18 cellular contexts compared by ENCODE assay signal in genomic region chr10:3128379-3129130, GRCh38.
"Had no signal": no experiment of that assay in that cellular context is flagged by ENCODE, and none has a peak within 500 bp of the region (broad histone marks: within the 10 kb centered on the region; RNA-seq: fewer than 3 reads in every experiment).

No MANE protein-coding gene starts in this region.

- H3K27ac ChIP-seq: esophagus muscularis mucosa, gastroesophageal sphincter, neural progenitor cell, ovary, stomach, vagina had no signal

- H3K27me3 Mint-ChIP-seq: activated CD4-positive, alpha-beta T cell treated with anti-CD3 and anti-CD28 coated beads, Interleukin-2, amount 10 ng/mL, durations not matched to agents 24 days and 14 days; dendritic cell treated with granulocyte-macrophage colony-stimulating factor and Interleukin-4, amounts not matched to agents 40 ng/mL and 50 ng/mL, for 4 days; naive B cell; T-cell had no signal

- H3K4me1 Mint-ChIP-seq: naive B cell, T-cell had no signal

- H3K27me3 ChIP-seq: esophagus muscularis mucosa, gastroesophageal sphincter, heart right ventricle, neural progenitor cell, ovary, stomach, vagina had no signal

- H3K4me2 ChIP-seq: neural progenitor cell had no signal

- DNase-seq: activated CD4-positive, alpha-beta T cell treated with anti-CD3 and anti-CD28 coated beads, Interleukin-2, amount 10 ng/mL, durations not matched to agents 24 days and 14 days; activated naive CD4-positive, alpha-beta T cell; effector CD8-positive, alpha-beta T cell; heart right ventricle; mesenchymal stem cell; naive B cell; ovary; psoas muscle; right cardiac atrium; stomach; T-cell had no signal

- ATAC-seq: gastroesophageal sphincter, heart right ventricle, mucosa of descending colon, psoas muscle, right cardiac atrium, T-cell had no signal

- H3K9me3 Mint-ChIP-seq: activated CD4-positive, alpha-beta T cell treated with anti-CD3 and anti-CD28 coated beads, Interleukin-2, amount 10 ng/mL, durations not matched to agents 24 days and 14 days; activated T-helper 1 cell treated with anti-CD3 and anti-CD28 coated beads, Interleukin-12 subunit alpha, Interleukin-12 subunit beta, Interleukin-2, Interleukin-4 antibody, amounts not matched to agents 30 ng/mL and 10 ng/mL and 1 ng/mL, durations not matched to agents 14 hours and 24 hours and 36 hours; dendritic cell treated with granulocyte-macrophage colony-stimulating factor and Interleukin-4, amounts not matched to agents 40 ng/mL and 50 ng/mL, for 4 days; neural progenitor cell had no signal

- H3K4me3 ChIP-seq: esophagus muscularis mucosa, gastroesophageal sphincter, heart right ventricle, mucosa of descending colon, neural progenitor cell, ovary, psoas muscle, stomach, vagina had no signal

- H3K36me3 ChIP-seq: neural progenitor cell, ovary had no signal

- H3K9me3 ChIP-seq: esophagus muscularis mucosa, gastroesophageal sphincter, ovary, psoas muscle, vagina had no signal

- H3K27ac Mint-ChIP-seq: activated CD4-positive, alpha-beta T cell treated with anti-CD3 and anti-CD28 coated beads, Interleukin-2, amount 10 ng/mL, durations not matched to agents 24 days and 14 days; activated T-helper 1 cell treated with anti-CD3 and anti-CD28 coated beads, Interleukin-12 subunit alpha, Interleukin-12 subunit beta, Interleukin-2, Interleukin-4 antibody, amounts not matched to agents 30 ng/mL and 10 ng/mL and 1 ng/mL, durations not matched to agents 14 hours and 24 hours and 36 hours; dendritic cell treated with granulocyte-macrophage colony-stimulating factor and Interleukin-4, amounts not matched to agents 40 ng/mL and 50 ng/mL, for 4 days; neural progenitor cell; T-cell had no signal

- H3K9ac ChIP-seq: neural progenitor cell had no signal

- H2AFZ ChIP-seq: neural progenitor cell had no signal

- H3K4me3 Mint-ChIP-seq: activated CD4-positive, alpha-beta T cell treated with anti-CD3 and anti-CD28 coated beads, Interleukin-2, amount 10 ng/mL, durations not matched to agents 24 days and 14 days; activated T-helper 1 cell treated with anti-CD3 and anti-CD28 coated beads, Interleukin-12 subunit alpha, Interleukin-12 subunit beta, Interleukin-2, Interleukin-4 antibody, amounts not matched to agents 30 ng/mL and 10 ng/mL and 1 ng/mL, durations not matched to agents 14 hours and 24 hours and 36 hours; dendritic cell treated with granulocyte-macrophage colony-stimulating factor and Interleukin-4, amounts not matched to agents 40 ng/mL and 50 ng/mL, for 4 days; naive B cell; neural progenitor cell; T-cell had no signal
